Comparison of ENCODE assay signal across 15 cellular contexts in the genomic region with DNA sequence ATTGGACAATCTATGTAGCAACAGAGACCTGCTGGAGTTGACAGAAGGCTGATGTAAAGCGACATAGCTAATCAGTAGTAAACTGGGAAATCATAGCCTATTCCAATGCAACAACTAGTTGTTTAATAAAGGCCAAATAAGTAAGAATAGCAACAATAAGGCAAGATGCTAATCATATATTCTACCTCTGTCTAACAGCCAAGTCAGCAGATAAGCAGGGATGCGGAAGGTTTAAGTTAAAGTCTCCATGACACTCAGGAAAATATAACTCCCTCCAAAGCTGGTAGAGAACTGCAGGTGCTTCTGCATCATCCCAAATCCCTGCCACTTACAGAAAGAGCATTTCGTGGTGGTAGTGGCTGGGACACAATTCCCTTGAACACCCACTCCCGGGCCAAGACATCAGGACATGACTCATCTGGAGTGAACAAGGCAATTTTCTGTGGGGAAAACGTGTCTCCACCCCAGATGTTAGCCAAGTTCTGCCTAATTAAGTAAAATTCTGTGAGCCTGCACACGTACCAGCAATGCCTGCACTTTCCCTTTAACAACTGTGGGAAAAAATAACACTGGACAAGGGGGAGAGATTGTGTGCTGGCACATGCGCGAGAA.
DNase-seq lines count a peak whose midpoint lies in the region; ATAC-seq and TF ChIP-seq lines count a peak whose summit lies in the region.
"Had no signal": no experiment of that assay in that cellular context is flagged by ENCODE, and none has a peak within 500 bp of the region (broad histone marks: within the 10 kb centered on the region; RNA-seq: fewer than 3 reads in every experiment).

No MANE protein-coding gene starts in this region.

- ATAC-seq in gastrocnemius medialis, result peak; percentile 39 to 44
- ATAC-seq: T-cell had no signal

- DNase-seq in CD1c-positive myeloid dendritic cell (ENCODE audit: extremely low spot score) (peak; percentile 43), HFF-Myc (ENCODE audit: extremely low read depth, low read depth) (peak; percentile 4), fibroblast of mammary gland (ENCODE audit: low read depth) (peak; percentile 65), gastrocnemius medialis (peak in 1 of 2 donors; percentile 23), iPS-NIHi11 (ENCODE audit: low spot score) (no peak), midbrain (lab: John Stamatoyannopoulos, UW) (no peak)
- no peak for DNase-seq in effector CD4-positive, alpha-beta T cell
- DNase-seq: activated CD4-positive, alpha-beta T cell treated with anti-CD3 and anti-CD28 coated beads, Interleukin-2, amount 10 ng/mL, durations not matched to agents 7 days and 5 days; activated naive CD4-positive, alpha-beta T cell treated with Interleukin-2 at 50 U/mL for 16 hours; colonic mucosa; DMS 273 treated with DMSO at 0.1 percent for 48 hours; stimulated activated CD4-positive, alpha-beta T cell treated with anti-CD3 and anti-CD28 coated beads, Interleukin-4, amount 100 ng/mL, for 24 hours; T-cell had no signal

- intact Hi-C loops in gastrocnemius medialis (cut with DNase I; ENCODE audit: low total_unique reads), result no loop called here

- no peaks in the 10 kb centered on the region for H3K36me3 ChIP-seq in gastrocnemius medialis
- H3K36me3 ChIP-seq: colonic mucosa, ovary had no signal

- H3K9me3 ChIP-seq in gastrocnemius medialis, result no peaks in the 10 kb centered on the region
- H3K9me3 ChIP-seq: colonic mucosa, ovary had no signal

- no peaks in the 10 kb centered on the region for H3K4me1 ChIP-seq in gastrocnemius medialis
- H3K4me1 ChIP-seq: colonic mucosa had no signal

- no peaks in the 10 kb centered on the region for H3K27me3 ChIP-seq in gastrocnemius medialis
- H3K27me3 ChIP-seq: colonic mucosa, ovary had no signal

- no peak for TF ChIP-seq CTCF in HFF-Myc (IDR thresholded peaks at IDR 0.05; ENCODE audit: low read depth, low read length, missing control alignments)
- no peak for TF ChIP-seq CTCF in fibroblast of mammary gland (conservative IDR thresholded peaks at IDR 0.05; ENCODE audit: control insufficient read depth, insufficient read depth, low read depth, low read length)
- TF ChIP-seq CTCF in gastrocnemius medialis (IDR thresholded peaks at IDR 0.05 in 4 of 5, conservative IDR thresholded peaks at IDR 0.05 in 1 of 5), result no peak

- no peak overlapping the region for H3K27ac ChIP-seq in gastrocnemius medialis
- H3K27ac ChIP-seq: colonic mucosa, ovary, skin epidermis had no signal

- no peak for TF ChIP-seq POLR2A in gastrocnemius medialis (IDR thresholded peaks at IDR 0.05)

- in situ Hi-C loops in gastrocnemius medialis (cut with MboI; ENCODE audit: low sequenced_read_pairs in 4 of 4), result no loop called here

- H3K4me3 ChIP-seq in HFF-Myc (replicated peaks; ENCODE audit: low read depth, low read length) (no peak overlapping the region), fibroblast of mammary gland (ENCODE audit: control insufficient read depth, low read depth, low read length) (no peak overlapping the region), gastrocnemius medialis (no peak overlapping the region)
- H3K4me3 ChIP-seq: colonic mucosa, ovary, skin epidermis had no signal

Comparison
In these comparisons a context has a peak if more than half of its experiments do, and no peak if none do; other contexts are left out.
1. DNase-seq: peak in CD1c-positive myeloid dendritic cell (single experiment), HFF-Myc (single experiment) and fibroblast of mammary gland (single experiment); none in iPS-NIHi11 (single experiment), midbrain (single experiment) and effector CD4-positive, alpha-beta T cell (single experiment).